Comparison of ENCODE assay signal across 1 cellular context in the genomic region with DNA sequence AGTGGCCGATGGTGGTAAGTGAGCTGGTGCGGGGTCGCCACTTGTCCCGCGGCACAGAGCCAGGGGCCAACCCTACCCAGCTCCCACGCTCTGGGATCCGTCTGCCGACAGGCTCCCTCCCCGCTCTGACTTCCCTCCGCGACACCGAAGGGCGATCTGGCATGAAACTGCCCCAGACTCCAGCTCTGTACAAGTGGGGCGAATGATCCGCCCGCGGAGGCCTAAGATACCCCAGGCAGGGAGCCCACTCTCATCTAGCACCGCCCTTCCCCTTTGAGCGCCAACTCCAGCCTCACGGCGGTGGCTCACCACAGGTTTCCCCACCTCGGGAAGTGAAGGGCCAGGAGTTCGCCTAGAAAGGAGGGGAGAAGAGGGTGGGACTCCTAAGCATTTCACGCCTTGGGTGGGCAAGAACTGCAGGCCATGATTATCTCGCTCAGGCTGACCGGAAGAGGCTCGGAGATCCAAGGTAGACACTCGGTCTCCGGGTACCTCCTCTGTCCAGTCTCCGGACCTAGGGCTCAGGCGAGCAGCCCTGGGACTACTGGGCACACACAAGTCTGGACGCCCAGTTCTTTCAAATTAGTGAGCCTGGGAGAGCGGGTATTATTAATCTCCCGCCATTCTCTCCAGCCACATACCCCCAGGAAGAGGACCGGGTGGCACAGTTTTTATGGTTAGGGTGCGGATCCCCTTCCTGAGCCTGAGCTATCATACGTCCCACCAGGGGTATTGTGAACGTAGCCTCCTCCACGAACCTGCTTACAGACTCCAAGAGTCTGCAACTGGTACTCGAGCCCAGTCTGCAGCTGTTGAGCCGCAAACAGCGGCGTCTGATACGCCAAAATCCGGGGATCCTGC.
TF ChIP-seq lines count a peak whose summit lies in the region.

No MANE protein-coding gene starts in this region.

TF ChIP-seq in GM12878, 131 proteins besides CTCF, POLR2A, EP300 and RAD21:
- no peak for TF ChIP-seq KDM1A (IDR thresholded peaks at IDR 0.05; ENCODE audit: borderline replicate concordance)
- TF ChIP-seq MEF2A (IDR thresholded peaks at IDR 0.05; ENCODE audit: insufficient read depth, low read depth, low read length) = no peak
- TF ChIP-seq, protein P1, sequence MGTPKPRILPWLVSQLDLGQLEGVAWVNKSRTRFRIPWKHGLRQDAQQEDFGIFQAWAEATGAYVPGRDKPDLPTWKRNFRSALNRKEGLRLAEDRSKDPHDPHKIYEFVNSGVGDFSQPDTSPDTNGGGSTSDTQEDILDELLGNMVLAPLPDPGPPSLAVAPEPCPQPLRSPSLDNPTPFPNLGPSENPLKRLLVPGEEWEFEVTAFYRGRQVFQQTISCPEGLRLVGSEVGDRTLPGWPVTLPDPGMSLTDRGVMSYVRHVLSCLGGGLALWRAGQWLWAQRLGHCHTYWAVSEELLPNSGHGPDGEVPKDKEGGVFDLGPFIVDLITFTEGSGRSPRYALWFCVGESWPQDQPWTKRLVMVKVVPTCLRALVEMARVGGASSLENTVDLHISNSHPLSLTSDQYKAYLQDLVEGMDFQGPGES (IDR thresholded peaks at IDR 0.05) = no peak
- no peak for TF ChIP-seq LARP7 (IDR thresholded peaks at IDR 0.05)
- TF ChIP-seq SRF (IDR thresholded peaks at IDR 0.05; ENCODE audit: low read depth in 2 of 2, low read length in 2 of 2) = no peak
- no peak for TF ChIP-seq CREB1 (IDR thresholded peaks at IDR 0.05; ENCODE audit: low read depth)
- TF ChIP-seq RBBP5 (conservative IDR thresholded peaks at IDR 0.05) = no peak
- TF ChIP-seq ZNF274 (IDR thresholded peaks at IDR 0.05; ENCODE audit: insufficient read depth, insufficient read length) = no peak
- TF ChIP-seq SUPT20H (IDR thresholded peaks at IDR 0.05; ENCODE audit: borderline replicate concordance, control insufficient read depth, low read depth, low read length) = no peak
- no peak for TF ChIP-seq NR2F1 (conservative IDR thresholded peaks at IDR 0.05)
- TF ChIP-seq MEF2B (IDR thresholded peaks at IDR 0.05; ENCODE audit: partially characterized antibody, poor library complexity, severe bottlenecking) = no peak
- no peak for TF ChIP-seq RFX5 (IDR thresholded peaks at IDR 0.05; ENCODE audit: low read depth, low read length)
